16 cellular contexts compared by ENCODE assay signal in genomic region chr2:16623564-16624418, GRCh38. TPM values are rescaled to one million over a fixed set of nuclear protein-coding genes. Genes with fewer than 3 reads are reported as not detected.
A peak's percentile ranks its signal among the peaks of the same experiment; 100 is the strongest.
DNase-seq lines count a peak whose midpoint lies in the region; ATAC-seq, FAIRE-seq and TF ChIP-seq lines count a peak whose summit lies in the region.
"Had no signal": no experiment of that assay in that cellular context is flagged by ENCODE, and none has a peak within 500 bp of the region (broad histone marks: within the 10 kb centered on the region; RNA-seq: fewer than 3 reads in every experiment).

No MANE protein-coding gene starts in this region.

- H3K4me3 ChIP-seq in liver (ENCODE audit: low read depth in 1 of 3, low read length in 3 of 3) (no peak overlapping the region), HepG2 (replicated peaks in 1 of 3; ENCODE audit: insufficient read depth in 1 of 3, low read depth in 2 of 3, low read length in 3 of 3) (no peak overlapping the region), adrenal gland (no peak overlapping the region), muscle layer of duodenum (ENCODE audit: low read depth in 1 of 2, low read length in 2 of 2) (no peak overlapping the region), vagina (no peak overlapping the region)
- H3K4me3 ChIP-seq: heart left ventricle had no signal

- H3K4me1 ChIP-seq in liver (ENCODE audit: control insufficient read depth in 4 of 4, insufficient read depth in 4 of 4, low read length in 3 of 4) (peaks cover 3 to 34% (median 19%) of the 10 kb centered on the region in 4 donors), HepG2 (ENCODE audit: insufficient read depth, low read length) (no peaks in the 10 kb centered on the region), adrenal gland (replicated peaks in 1 of 2) (peaks cover 37 to 59% of the 10 kb centered on the region in 2 donors), muscle layer of duodenum (ENCODE audit: control insufficient read depth in 1 of 2, insufficient read depth in 2 of 2, low read length in 2 of 2) (peaks cover 12 to 22% of the 10 kb centered on the region in 2 donors), vagina (peaks cover 63% of the 10 kb centered on the region)

- CTCF ChIA-PET in HepG2 (lab: Yijun Ruan, JAX; ENCODE audit: low intra/inter-chr PET ratio, low total read pairs), result no interaction called here

- ATAC-seq in HepG2 (no peak), GM19328 (IDR thresholded peaks at IDR 0.05; ENCODE audit: unreplicated experiment) (no peak), HG02588 (IDR thresholded peaks at IDR 0.05; ENCODE audit: unreplicated experiment) (no peak)
- ATAC-seq: heart left ventricle had no signal

- no peak for TF ChIP-seq POLR2A in HepG2 (IDR thresholded peaks at IDR 0.05; ENCODE audit: insufficient read depth in 1 of 2, low read depth in 2 of 2, low read length in 2 of 2)
- TF ChIP-seq POLR2A in adrenal gland (IDR thresholded peaks at IDR 0.05), result no peak
- no peak for TF ChIP-seq POLR2A in vagina (IDR thresholded peaks at IDR 0.05)

- DNase-seq in HepG2 (ENCODE audit: low spot score) (no peak), adrenal gland (no peak), vagina (ENCODE audit: extremely low spot score in 2 of 2) (no peak)
- DNase-seq in NK-92 treated with Interleukin-12 subunit alpha and Interleukin-12 subunit beta, amount 100 ng/mL, for 24 hours (lab: John Stamatoyannopoulos, UW), result no peak
- DNase-seq: AML-193, DMS79, H9, heart left ventricle, NCI-H2107, NCI-H748 treated with DMSO at 0.1 percent for 48 hours, retina had no signal

- POLR2A ChIA-PET in HepG2 (lab: Yijun Ruan, JAX), result no interaction called here

- H3K36me3 ChIP-seq in liver (ENCODE audit: control insufficient read depth in 4 of 4, insufficient read depth in 3 of 4, low read depth in 1 of 4, low read length in 3 of 4) (no peaks in the 10 kb centered on the region), HepG2 (replicated peaks in 1 of 2; ENCODE audit: control insufficient read depth in 1 of 2, insufficient read depth in 2 of 2, low read length in 2 of 2) (no peaks in the 10 kb centered on the region), adrenal gland (replicated peaks in 1 of 2) (peaks cover 0 to 6% of the 10 kb centered on the region in 2 donors), muscle layer of duodenum (ENCODE audit: control insufficient read depth in 1 of 2, insufficient read depth in 2 of 2, low read length in 2 of 2) (peaks cover 21 to 29% of the 10 kb centered on the region in 2 donors), vagina (peaks cover 0 to 12% of the 10 kb centered on the region in 2 donors)

- TF ChIP-seq RAD21 in liver (IDR thresholded peaks at IDR 0.05) (peak in 1 of 2 donors; percentile 13), HepG2 (CRISPR knock-in tag; IDR thresholded peaks at IDR 0.05) (no peak)

- H3K27me3 ChIP-seq in liver (ENCODE audit: control insufficient read depth in 4 of 4, insufficient read depth in 4 of 4, low read length in 3 of 4), result no peaks in the 10 kb centered on the region
- H3K27me3 ChIP-seq in HepG2 (ENCODE audit: control insufficient read depth in 1 of 2, insufficient read depth in 2 of 2, low read length in 2 of 2), result peaks cover 0 to 11% of the 10 kb centered on the region in 2 experiments; a peak in 2 of 5 replicates
- no peaks in the 10 kb centered on the region for H3K27me3 ChIP-seq in adrenal gland
- H3K27me3 ChIP-seq in muscle layer of duodenum (ENCODE audit: low read depth, low read length), result no peaks in the 10 kb centered on the region
- no peaks in the 10 kb centered on the region for H3K27me3 ChIP-seq in vagina
- H3K27me3 ChIP-seq: heart left ventricle had no signal

- WGBS in liver, result 71% methylated on average over 5 of the region's 5 CpGs
- WGBS in HepG2 (ENCODE audit: low lambda C conversion rate), result 3% methylated on average over 5 of the region's 5 CpGs
- 71 to 85% (median 79%) methylated on average over 5 of the region's 5 CpGs for WGBS in adrenal gland, 4 donors

- no peak overlapping the region for H3K4me2 ChIP-seq in HepG2 (ENCODE audit: low read depth, low read length)

- no peak overlapping the region for H2AFZ ChIP-seq in HepG2 (ENCODE audit: low read length)

- no peak overlapping the region for H3K9ac ChIP-seq in liver (ENCODE audit: low read depth in 1 of 2, low read length in 2 of 2)
- no peak overlapping the region for H3K9ac ChIP-seq in HepG2 (ENCODE audit: insufficient read depth, low read depth, low read length)

- BruUV-seq in HepG2 (replicated peaks; lab: Mats Ljungman, UMichigan), result no TSS peak

- H3K79me2 ChIP-seq in HepG2 (ENCODE audit: insufficient read depth, low read length), result no peaks in the 10 kb centered on the region

- TF ChIP-seq CTCF in liver (IDR thresholded peaks at IDR 0.05; ENCODE audit: low read depth, low read length, missing input control) (no peak), HepG2 (CRISPR knock-in tag; IDR thresholded peaks at IDR 0.05) (no peak), adrenal gland (IDR thresholded peaks at IDR 0.05) (no peak), vagina (IDR thresholded peaks at IDR 0.05) (no peak)

- H4K20me1 ChIP-seq in HepG2 (ENCODE audit: insufficient read depth, low read length), result no peaks in the 10 kb centered on the region

- FAIRE-seq in HepG2 (lab: Jason Lieb, UNC), result no peak
- FAIRE-seq: colon had no signal

- H3K9me3 ChIP-seq in liver (ENCODE audit: control insufficient read depth in 4 of 4, low read length in 3 of 4), result no peaks in the 10 kb centered on the region
- H3K9me3 ChIP-seq in HepG2 (ENCODE audit: low read length), result no peaks in the 10 kb centered on the region
- H3K9me3 ChIP-seq in adrenal gland (replicated peaks in 1 of 3), result no peaks in the 10 kb centered on the region
- no peaks in the 10 kb centered on the region for H3K9me3 ChIP-seq in muscle layer of duodenum (ENCODE audit: control insufficient read depth in 1 of 2, low read length in 2 of 2)
- no peaks in the 10 kb centered on the region for H3K9me3 ChIP-seq in vagina
- H3K9me3 ChIP-seq: heart left ventricle had no signal

- TF ChIP-seq EP300 in HepG2 (IDR thresholded peaks at IDR 0.05; ENCODE audit: low read depth in 2 of 2, low read length in 2 of 2) (no peak), HepG2 (CRISPR knock-in tag; IDR thresholded peaks at IDR 0.05; ENCODE audit: borderline replicate concordance) (no peak)

- H3K27ac ChIP-seq in liver (ENCODE audit: low read depth in 1 of 2, low read length in 2 of 2), result peak overlapping the region in 1 of 2 donors; percentile 13
- H3K27ac ChIP-seq in HepG2 (ENCODE audit: extremely low read length, insufficient read depth, low read length), result no peak overlapping the region
- H3K27ac ChIP-seq in adrenal gland, result peak overlapping the region in 3 of 5 donors; percentile 64 to 85 (median 66)
- H3K27ac ChIP-seq in muscle layer of duodenum (ENCODE audit: low read length), result peak overlapping the region; percentile 60
- peak overlapping the region; percentile 83 for H3K27ac ChIP-seq in vagina

- intact Hi-C loops in HepG2 (cut with micrococcal nuclease; ENCODE audit: unreplicated experiment) (no loop called here), adrenal gland (cut with DNase I) (no loop called here), vagina (cut with DNase I) (no loop called here)

- in situ Hi-C loops in HepG2 (cut with HindIII; ENCODE audit: extremely low pct_ligation_motif_present, low pct_unique_long_range_greater_than_20kb), result no loop called here

TF ChIP-seq in liver, 16 proteins besides CTCF, POLR2A, EP300 and RAD21 (continues in another document):
- TF ChIP-seq EGR1 (IDR thresholded peaks at IDR 0.05; ENCODE audit: low read depth in 2 of 2), result no peak

TF ChIP-seq in HepG2, 621 proteins besides CTCF, POLR2A, EP300 and RAD21 (continues in another document):
- TF ChIP-seq TCF12 (IDR thresholded peaks at IDR 0.05) (no peak), TCF12 (CRISPR knock-in tag; IDR thresholded peaks at IDR 0.05) (no peak), ATF7-NPFF (CRISPR knock-in tag; IDR thresholded peaks at IDR 0.05; ENCODE audit: low read depth) (no peak), REXO4 (CRISPR knock-in tag; IDR thresholded peaks at IDR 0.05; ENCODE audit: borderline replicate concordance) (no peak), ZNF510 (CRISPR knock-in tag; IDR thresholded peaks at IDR 0.05; ENCODE audit: low read depth) (no peak), RNF2 (conservative IDR thresholded peaks at IDR 0.05; ENCODE audit: low read depth) (no peak), AGO1 (IDR thresholded peaks at IDR 0.05; ENCODE audit: low read depth, low read length, poor library complexity, severe bottlenecking) (no peak), SOX5 (CRISPR knock-in tag; IDR thresholded peaks at IDR 0.05; ENCODE audit: borderline replicate concordance) (no peak), HOXA9 (CRISPR knock-in tag; IDR thresholded peaks at IDR 0.05; ENCODE audit: borderline replicate concordance) (no peak), KMT2B (CRISPR knock-in tag; IDR thresholded peaks at IDR 0.05) (no peak), ARHGAP35 (CRISPR knock-in tag; IDR thresholded peaks at IDR 0.05; ENCODE audit: borderline replicate concordance) (no peak)

RNA-seq across cellular contexts. Expression of gene CYRIA, which starts 41.8 kb away (rescaled TPM):
- total RNA-seq in liver (1 to 10 TPM; 3.1 to 4.3 TPM), HepG2 (2016; rRNA removed; fragmentation: Illumina TruSeq; extraction: Trizol) (not detected in 2 replicates), adrenal gland (10 to 100 TPM; 14.7 to 31.0 (median 20.1) TPM), vagina (12.5 TPM)
- polyA plus RNA-seq in liver (1 to 10 TPM; 1.3 to 1.6 TPM), HepG2 (2011; rRNA removed) (0.09 TPM in 1 of 2 replicates, not detected in the other), adrenal gland (10 to 100 TPM in 1 of 3 donors, 1 to 10 TPM in 2; 2.4 to 12.4 (median 5.7) TPM)
- not detected in 2 replicates for total RNA-seq in HepG2 (2016; cell fraction: cytosol; rRNA removed; fragmentation: Illumina TruSeq; extraction: Trizol; ENCODE audit: low read depth)
- not detected in 2 replicates for total RNA-seq in HepG2 (2016; cell fraction: insoluble cytoplasmic fraction; rRNA removed; fragmentation: Illumina TruSeq; extraction: Trizol)
- total RNA-seq in HepG2 (2016; cell fraction: membrane; rRNA removed; fragmentation: Illumina TruSeq; extraction: Trizol), result not detected in 2 replicates
- not detected in 2 replicates for total RNA-seq in HepG2 (2016; cell fraction: nucleus; rRNA removed; fragmentation: Illumina TruSeq; extraction: Trizol)
- polyA plus RNA-seq in HepG2 (2011; cell fraction: cytosol; rRNA removed), result not detected in 2 replicates
- 0.07 TPM in 1 of 2 replicates, not detected in the other for polyA plus RNA-seq in HepG2 (2011; cell fraction: nucleus; rRNA removed)
- polyA plus RNA-seq in HepG2 (2012), result not detected in 2 replicates
- polyA plus RNA-seq in HepG2 (2016; cell fraction: cytosol; fragmentation: Illumina TruSeq; extraction: Trizol; ENCODE audit: low read depth), result not detected in 2 replicates
- 0.12 TPM in 1 of 2 replicates, not detected in the other for polyA plus RNA-seq in HepG2 (2016; cell fraction: insoluble cytoplasmic fraction; fragmentation: Illumina TruSeq; extraction: Trizol; ENCODE audit: low read depth)
- polyA plus RNA-seq in HepG2 (2016; cell fraction: membrane; fragmentation: Illumina TruSeq; extraction: Trizol; ENCODE audit: low read depth), result not detected in 2 replicates
- polyA plus RNA-seq in HepG2 (2016; cell fraction: nucleus; fragmentation: Illumina TruSeq; extraction: Trizol; ENCODE audit: insufficient read depth, low read depth), result not detected in 2 replicates
- polyA minus RNA-seq in HepG2 (2011; rRNA and poly(A)+ RNA removed; ENCODE audit: low replicate concordance), result not detected in 2 replicates
- not detected in 2 replicates for polyA minus RNA-seq in HepG2 (2011; cell fraction: cytosol; rRNA and poly(A)+ RNA removed)
- not detected in 2 replicates for polyA minus RNA-seq in HepG2 (2011; cell fraction: nucleus; rRNA and poly(A)+ RNA removed)
